Comparison of ENCODE assay signal across 26 cellular contexts in genomic region chr20:57676517-57677322, GRCh38. TPM values are rescaled to one million over a fixed set of nuclear protein-coding genes. Genes with fewer than 3 reads are reported as not detected.
DNase-seq lines count a peak whose midpoint lies in the region; ATAC-seq and TF ChIP-seq lines count a peak whose summit lies in the region.
"Had no signal": no experiment of that assay in that cellular context is flagged by ENCODE, and none has a peak within 500 bp of the region (broad histone marks: within the 10 kb centered on the region; RNA-seq: fewer than 3 reads in every experiment).

No MANE protein-coding gene starts in this region.

- intact Hi-C loops in Calu3 (cut with micrococcal nuclease; ENCODE audit: unreplicated experiment): no loop called here
- intact Hi-C loops in aorta (cut with DNase I): no loop called here

- H2AK5ac ChIP-seq in neuronal stem cell (ENCODE audit: low read depth, low read length): peak overlapping the region; percentile 18

- H3K79me1 ChIP-seq in neuronal stem cell (ENCODE audit: low read depth, low read length): no peaks in the 10 kb centered on the region

- H3K4ac ChIP-seq in neuronal stem cell (ENCODE audit: low read length): no peak overlapping the region

- H3K14ac ChIP-seq in neuronal stem cell (ENCODE audit: low read length): no peak overlapping the region

- H3K4me1 Mint-ChIP-seq in Calu3 (ENCODE audit: low read depth, unreplicated experiment): peaks cover 100% of the 10 kb centered on the region
- H3K4me1 Mint-ChIP-seq in stimulated activated naive CD8-positive, alpha-beta T cell treated with anti-CD3 and anti-CD28 coated beads, Interleukin-15, amount 100 ng/mL, for 72 hours: peaks cover 36% of the 10 kb centered on the region

- peaks cover 100% of the 10 kb centered on the region for H3K36me3 Mint-ChIP-seq in Calu3 (ENCODE audit: insufficient read depth, unreplicated experiment)
- H3K36me3 Mint-ChIP-seq: activated naive CD8-positive, alpha-beta T cell treated with anti-CD3 and anti-CD28 coated beads, Interleukin-2, amount 10 ng/mL, durations not matched to agents 7 days and 5 days; IgD-negative memory B cell had no signal

- peak overlapping the region; percentile 97 for H3K27ac Mint-ChIP-seq in Calu3 (ENCODE audit: unreplicated experiment)
- no peak overlapping the region for H3K27ac Mint-ChIP-seq in stimulated activated naive CD8-positive, alpha-beta T cell treated with anti-CD3 and anti-CD28 coated beads, Interleukin-15, amount 100 ng/mL, for 72 hours
- H3K27ac Mint-ChIP-seq: activated CD4-positive, alpha-beta T cell treated with anti-CD3 and anti-CD28 coated beads, Interleukin-2, amount 10 ng/mL, durations not matched to agents 24 days and 14 days; activated naive CD8-positive, alpha-beta T cell treated with anti-CD3 and anti-CD28 coated beads, Interleukin-2, amount 10 ng/mL, durations not matched to agents 7 days and 5 days; activated T-helper 17 cell treated with anti-CD3 and anti-CD28 coated beads, Interleukin-2, amount 50 U/mL, for 72 hours; IgD-negative memory B cell; type B pancreatic cell had no signal

- H3K4me2 ChIP-seq in Karpas-422 (ENCODE audit: low read depth, low read length, poor library complexity, severe bottlenecking): peak overlapping the region; percentile 33
- H3K4me2 ChIP-seq in neuronal stem cell (ENCODE audit: insufficient read depth, low read length, poor library complexity, severe bottlenecking): no peak overlapping the region

- H3K9me3 ChIP-seq in Karpas-422 (ENCODE audit: low read length): no peaks in the 10 kb centered on the region
- no peaks in the 10 kb centered on the region for H3K9me3 ChIP-seq in neuronal stem cell (replicated peaks in 1 of 2; ENCODE audit: control insufficient read depth in 2 of 2, insufficient read depth in 1 of 2, low read depth in 1 of 2, low read length in 2 of 2)
- no peaks in the 10 kb centered on the region for H3K9me3 ChIP-seq in aorta (ENCODE audit: control insufficient read depth, low read length)
- H3K9me3 ChIP-seq: body of pancreas, heart left ventricle, left lung, neutrophil, stomach had no signal

- H3K36me3 ChIP-seq in Karpas-422 (ENCODE audit: insufficient read depth, low read length) (no peaks in the 10 kb centered on the region), neuronal stem cell (replicated peaks in 1 of 2; ENCODE audit: control insufficient read depth in 2 of 2, insufficient read depth in 2 of 2, low read length in 2 of 2) (no peaks in the 10 kb centered on the region), aorta (ENCODE audit: control insufficient read depth in 1 of 2, insufficient read depth in 2 of 2, low read length in 1 of 2) (no peaks in the 10 kb centered on the region)
- H3K36me3 ChIP-seq: heart left ventricle, left lung, neutrophil, stomach had no signal

- peak overlapping the region; percentile 32 for H3K4me3 Mint-ChIP-seq in Calu3 (ENCODE audit: low read depth, unreplicated experiment)
- H3K4me3 Mint-ChIP-seq in stimulated activated naive CD8-positive, alpha-beta T cell treated with anti-CD3 and anti-CD28 coated beads, Interleukin-15, amount 100 ng/mL, for 72 hours: no peak overlapping the region
- H3K4me3 Mint-ChIP-seq: activated CD4-positive, alpha-beta T cell treated with anti-CD3 and anti-CD28 coated beads, Interleukin-2, amount 10 ng/mL, durations not matched to agents 24 days and 14 days; activated naive CD8-positive, alpha-beta T cell treated with anti-CD3 and anti-CD28 coated beads, Interleukin-2, amount 10 ng/mL, durations not matched to agents 7 days and 5 days; activated T-helper 17 cell treated with anti-CD3 and anti-CD28 coated beads, Interleukin-2, amount 50 U/mL, for 72 hours; type B pancreatic cell had no signal

- peaks cover 60% of the 10 kb centered on the region for H3K4me1 ChIP-seq in Karpas-422 (ENCODE audit: low read length)
- peaks cover 4 to 6% of the 10 kb centered on the region in 2 donors for H3K4me1 ChIP-seq in neuronal stem cell (ENCODE audit: control insufficient read depth in 2 of 2, insufficient read depth in 1 of 2, low read depth in 1 of 2, low read length in 2 of 2)
- H3K4me1 ChIP-seq in aorta (ENCODE audit: control insufficient read depth in 1 of 2, insufficient read depth in 2 of 2, low read length in 2 of 2): peaks cover 0 to 3% of the 10 kb centered on the region in 2 donors

- H3K9ac ChIP-seq in Karpas-422 (ENCODE audit: low read length) (peak overlapping the region; percentile 30), neuronal stem cell (ENCODE audit: low read depth, low read length, poor library complexity) (no peak overlapping the region)

- no peak for ATAC-seq in aorta (ENCODE audit: low FRiP score)
- ATAC-seq in stimulated activated naive CD8-positive, alpha-beta T cell treated with anti-CD3 and anti-CD28 coated beads, Interleukin-15, amount 100 ng/mL, for 72 hours: no peak
- ATAC-seq: activated T-helper 17 cell treated with anti-CD3 and anti-CD28 coated beads, Interleukin-2, amount 50 U/mL, for 72 hours; body of pancreas; heart left ventricle had no signal

- H3K79me2 ChIP-seq in Karpas-422 (ENCODE audit: low read length): no peaks in the 10 kb centered on the region

- no peak overlapping the region; the same call in 1 of the 2 replicates for H3K4me3 ChIP-seq in Karpas-422 (ENCODE audit: low read length)
- no peak overlapping the region for H3K4me3 ChIP-seq in neuronal stem cell (ENCODE audit: low read length in 2 of 2)
- no peak overlapping the region for H3K4me3 ChIP-seq in aorta (ENCODE audit: low read length in 2 of 2)
- H3K4me3 ChIP-seq: body of pancreas, heart left ventricle, left lung, skin epidermis, stomach had no signal

- no peaks in the 10 kb centered on the region for H3K9me2 ChIP-seq in Karpas-422 (replicated peaks; ENCODE audit: insufficient read depth, low read length)

- H4K8ac ChIP-seq in neuronal stem cell (ENCODE audit: low read depth, low read length): no peak overlapping the region

- no peaks in the 10 kb centered on the region for H3K9me3 Mint-ChIP-seq in Calu3 (ENCODE audit: low read depth, unreplicated experiment)
- H3K9me3 Mint-ChIP-seq in stimulated activated naive CD8-positive, alpha-beta T cell treated with anti-CD3 and anti-CD28 coated beads, Interleukin-15, amount 100 ng/mL, for 72 hours: no peaks in the 10 kb centered on the region
- H3K9me3 Mint-ChIP-seq: activated CD4-positive, alpha-beta T cell treated with anti-CD3 and anti-CD28 coated beads, Interleukin-2, amount 10 ng/mL, durations not matched to agents 24 days and 14 days; activated naive CD8-positive, alpha-beta T cell treated with anti-CD3 and anti-CD28 coated beads, Interleukin-2, amount 10 ng/mL, durations not matched to agents 7 days and 5 days; activated T-helper 17 cell treated with anti-CD3 and anti-CD28 coated beads, Interleukin-2, amount 50 U/mL, for 72 hours; IgD-negative memory B cell; type B pancreatic cell had no signal

- TF ChIP-seq CTCF in Calu3 (IDR thresholded peaks at IDR 0.05; ENCODE audit: unreplicated experiment): no peak

- peak overlapping the region; percentile 68 for H3K18ac ChIP-seq in neuronal stem cell (ENCODE audit: low read length)

- H3K27me3 Mint-ChIP-seq in Calu3 (ENCODE audit: unreplicated experiment): no peaks in the 10 kb centered on the region
- no peaks in the 10 kb centered on the region for H3K27me3 Mint-ChIP-seq in stimulated activated naive CD8-positive, alpha-beta T cell treated with anti-CD3 and anti-CD28 coated beads, Interleukin-15, amount 100 ng/mL, for 72 hours

- peaks cover 13% of the 10 kb centered on the region; the same call in 1 of the 2 replicates for H4K20me1 ChIP-seq in Karpas-422 (ENCODE audit: insufficient read depth, low read depth, low read length)

- no peak overlapping the region for H2BK120ac ChIP-seq in neuronal stem cell (ENCODE audit: low read depth, low read length)

- H3K27ac ChIP-seq in Karpas-422 (ENCODE audit: low read length) (no peak overlapping the region), cingulate gyrus (ENCODE audit: low read depth, low read length) (peak overlapping the region; percentile 14), neuronal stem cell (replicated peaks; ENCODE audit: low read length) (no peak overlapping the region), aorta (ENCODE audit: low read depth in 1 of 2, low read length in 2 of 2) (no peak overlapping the region)
- H3K27ac ChIP-seq: body of pancreas, HL-60, left lung, neutrophil, skin epidermis, stomach had no signal

- H3K27me3 ChIP-seq in Karpas-422 (ENCODE audit: low read length) (no peaks in the 10 kb centered on the region), neuronal stem cell (ENCODE audit: control insufficient read depth in 3 of 3, insufficient read depth in 3 of 3, low read depth in 1 of 3, low read length in 3 of 3) (no peaks in the 10 kb centered on the region), aorta (ENCODE audit: control insufficient read depth in 1 of 2, insufficient read depth in 2 of 2, low read length in 1 of 2) (no peaks in the 10 kb centered on the region)
- H3K27me3 ChIP-seq: body of pancreas, heart left ventricle, stomach had no signal

- H2AFZ ChIP-seq in Karpas-422 (ENCODE audit: low read length) (no peak overlapping the region), neuronal stem cell (ENCODE audit: low read length) (no peak overlapping the region)

- H3K23ac ChIP-seq in neuronal stem cell (ENCODE audit: low read depth, low read length, poor library complexity): no peak overlapping the region

- H4K91ac ChIP-seq in neuronal stem cell (ENCODE audit: low read depth, low read length, poor library complexity): no peak overlapping the region

- H2BK15ac ChIP-seq in neuronal stem cell (ENCODE audit: low read length): no peak overlapping the region

- CTCF ChIA-PET in Calu3 (lab: Charles Lee): no interaction called here

- H2BK5ac ChIP-seq in neuronal stem cell (ENCODE audit: low read length): no peak overlapping the region

- H2BK12ac ChIP-seq in neuronal stem cell (ENCODE audit: low read length): no peak overlapping the region

- BruUV-seq in Calu3 (replicated peaks; lab: Mats Ljungman, UMichigan): no TSS peak

- DNase-seq in Calu3 (no peak), Karpas-422 (peak; percentile 56), neuronal stem cell (ENCODE audit: low spot score) (no peak), RKO (ENCODE audit: low spot score) (no peak), aorta (no peak)
- no peak for DNase-seq in stimulated activated naive CD8-positive, alpha-beta T cell treated with anti-CD3 and anti-CD28 coated beads, Interleukin-15, amount 100 ng/mL, for 72 hours
- no peak for DNase-seq in stimulated activated CD8-positive, alpha-beta memory T cell treated with anti-CD3 and anti-CD28 coated beads, Interleukin-4, amount 100 ng/mL, for 48 hours
- DNase-seq: activated CD4-positive, alpha-beta T cell treated with anti-CD3 and anti-CD28 coated beads, Interleukin-2, amount 10 ng/mL, durations not matched to agents 24 days and 14 days; activated naive CD8-positive, alpha-beta T cell treated with anti-CD3 and anti-CD28 coated beads, Interleukin-2, amount 10 ng/mL, durations not matched to agents 7 days and 5 days; body of pancreas; heart left ventricle; left lung; NCI-H1694 treated with DMSO at 0.1 percent for 48 hours; NCI-H345; NK-92 treated with Interleukin-12 subunit alpha and Interleukin-12 subunit beta, amount 100 ng/mL, for 24 hours; stomach had no signal

- no CpG with 5 or more reads among the region's 18 CpGs for WGBS in neuronal stem cell (ENCODE audit: extremely low coverage in 2 of 2, insufficient read length in 2 of 2, insufficient replicate concordance in 1 of 2), 2 donors
- 36 to 44% methylated on average over 18 of the region's 18 CpGs for WGBS in aorta, 2 donors

RNA-seq across cellular contexts. Expression of gene PMEPA1, which starts 33.1 kb away (rescaled TPM):
- total RNA-seq in Calu3 (2022) (732 and 1,302 TPM in 2 replicates), aorta (100 to 1,000 TPM; 167 to 188 TPM)
- 1.6 and 1.9 TPM in 2 replicates for total RNA-seq in Karpas-422 (2014; rRNA removed; shearing (Covaris generic); ENCODE audit: low replicate concordance)
- 0.10 TPM for polyA plus RNA-seq in neuronal stem cell (2013, experiment 1 of 2)
- 0.08 TPM for polyA plus RNA-seq in neuronal stem cell (2013, experiment 2 of 2)
- 10 to 100 TPM; 31.4 to 46.7 TPM for polyA plus RNA-seq in aorta

RNA-seq across cellular contexts. Expression of gene ZBP1, which starts 56.5 kb away (rescaled TPM):
- total RNA-seq in Calu3 (2022) (2.9 and 12.5 TPM in 2 replicates), aorta (1 to 10 TPM in 1 of 2 donors, under 1 TPM in 1; 0.88 to 1.6 TPM)
- 2.9 and 7.6 TPM in 2 replicates for total RNA-seq in Karpas-422 (2014; rRNA removed; shearing (Covaris generic); ENCODE audit: low replicate concordance)
- not detected for polyA plus RNA-seq in neuronal stem cell (2013, experiment 1 of 2)
- polyA plus RNA-seq in neuronal stem cell (2013, experiment 2 of 2): not detected
- under 1 TPM; 0.20 to 0.50 TPM for polyA plus RNA-seq in aorta
- total RNA-seq: endothelial cell of umbilical vein, pulmonary artery endothelial cell, RPMI7951, stomach had no signal
- polyA plus RNA-seq: endothelial cell of umbilical vein had no signal

Comparison
In these comparisons a context has a peak if more than half of its experiments do, and no peak if none do; other contexts are left out.
1. RNA of gene PMEPA1, which starts 33.1 kb away (total RNA-seq): 732 to 1,302 TPM in Calu3 and 167 to 188 TPM in aorta; 1.6 to 1.9 TPM in Karpas-422; every median in the first group is over 10 times any median in the second.